ENCODE assay signal across 7 cellular contexts in genomic region chr5:132438931-132439330, GRCh38. TPM values are rescaled to one million over a fixed set of nuclear protein-coding genes. Genes with fewer than 3 reads are reported as not detected.
DNase-seq lines count a peak whose midpoint lies in the region; ATAC-seq, FAIRE-seq and TF ChIP-seq lines count a peak whose summit lies in the region.

No MANE protein-coding gene starts in this region.

- no peak for TF ChIP-seq EP300 in gastroesophageal sphincter (IDR thresholded peaks at IDR 0.05)

- H3K4me1 Mint-ChIP-seq in activated CD4-positive, alpha-beta memory T cell treated with anti-CD3 and anti-CD28 coated beads, Interleukin-2, amount 10 ng/mL, durations not matched to agents 7 days and 5 days, result peaks cover 85% of the 10 kb centered on the region

- POLR2A ChIA-PET in HEK293 (lab: Yijun Ruan, JAX), result no interaction called here
- POLR2A ChIA-PET in activated CD4-positive, alpha-beta memory T cell treated with anti-CD3 and anti-CD28 coated beads, Interleukin-2, amount 10 ng/mL, durations not matched to agents 7 days and 5 days (lab: Charles Lee), result interaction anchor here (0.6 to 7.1 kb wide), 9 partner anchors 9 to 51 kb away, joined by 3 to 85 read pairs (median 7); partner anchors contain the start of gene IRF1

- H3K4me3 ChIP-seq in HEK293 (ENCODE audit: low read depth, low read length) (no peak overlapping the region), gastroesophageal sphincter (no peak overlapping the region), small intestine (ENCODE audit: low read depth in 1 of 2, low read length in 2 of 2) (no peak overlapping the region)

- no peaks in the 10 kb centered on the region for H3K4me1 ChIP-seq in HEK293 (ENCODE audit: control insufficient read depth, insufficient read depth, low read length)
- peaks cover 26 to 99% (median 57%) of the 10 kb centered on the region in 3 donors for H3K4me1 ChIP-seq in gastroesophageal sphincter
- peaks cover 25 to 49% of the 10 kb centered on the region in 2 donors for H3K4me1 ChIP-seq in small intestine (ENCODE audit: control insufficient read depth in 2 of 2, insufficient read depth in 1 of 2, low read depth in 1 of 2, low read length in 1 of 2)

- no peaks in the 10 kb centered on the region for H3K27me3 ChIP-seq in gastroesophageal sphincter
- H3K27me3 ChIP-seq in small intestine (ENCODE audit: control insufficient read depth in 2 of 2, insufficient read depth in 2 of 2, low read length in 2 of 2), result no peaks in the 10 kb centered on the region

- no peaks in the 10 kb centered on the region for H3K9me3 Mint-ChIP-seq in activated CD4-positive, alpha-beta memory T cell treated with anti-CD3 and anti-CD28 coated beads, Interleukin-2, amount 10 ng/mL, durations not matched to agents 7 days and 5 days

- 47 to 80% methylated on average over 1 to 4 of the region's 4 CpGs for WGBS in gastroesophageal sphincter (ENCODE audit: low coverage in 1 of 2), 2 donors
- WGBS in small intestine, 3 donors, result 78 to 86% (median 80%) methylated on average over 4 of the region's 4 CpGs

- CTCF ChIA-PET in HEK293 (lab: Yijun Ruan, JAX), result interaction anchor here (0.8 to 2.4 kb wide), 5 partner anchors 15 to 67 kb away, joined by 3 to 6 read pairs (median 4); no protein-coding TSS in a partner anchor
- CTCF ChIA-PET in activated CD4-positive, alpha-beta memory T cell treated with anti-CD3 and anti-CD28 coated beads, Interleukin-2, amount 10 ng/mL, durations not matched to agents 7 days and 5 days (lab: Charles Lee), result interaction anchor here (0.8 to 5.3 kb wide), 9 partner anchors 9 to 57 kb away, joined by 3 to 44 read pairs (median 5); partner anchors contain the start of gene IRF1

- H3K9me3 ChIP-seq in HEK293 (ENCODE audit: control insufficient read depth, insufficient read depth, low read depth, low read length) (no peaks in the 10 kb centered on the region), gastroesophageal sphincter (no peaks in the 10 kb centered on the region), small intestine (ENCODE audit: control insufficient read depth, low read depth) (no peaks in the 10 kb centered on the region)

- no peak for FAIRE-seq in small intestine (lab: Jason Lieb, UNC)

- 0 out of 2 replicates have a peak, but pooled peaks have one; percentile 13 for TF ChIP-seq CTCF in HEK293 (tag by site-specific recombination; IDR thresholded peaks at IDR 0.05)
- no peak for TF ChIP-seq CTCF in gastroesophageal sphincter (IDR thresholded peaks at IDR 0.05)

- peak overlapping the region; percentile 74 for H3K27ac Mint-ChIP-seq in activated CD4-positive, alpha-beta memory T cell treated with anti-CD3 and anti-CD28 coated beads, Interleukin-2, amount 10 ng/mL, durations not matched to agents 7 days and 5 days

- no peak for TF ChIP-seq POLR2A in gastroesophageal sphincter (IDR thresholded peaks at IDR 0.05)

- H3K36me3 Mint-ChIP-seq in activated CD4-positive, alpha-beta memory T cell treated with anti-CD3 and anti-CD28 coated beads, Interleukin-2, amount 10 ng/mL, durations not matched to agents 7 days and 5 days (ENCODE audit: low read depth), result peaks cover 61% of the 10 kb centered on the region

- H3K4me3 Mint-ChIP-seq in activated CD4-positive, alpha-beta memory T cell treated with anti-CD3 and anti-CD28 coated beads, Interleukin-2, amount 10 ng/mL, durations not matched to agents 7 days and 5 days, result no peak overlapping the region

- H3K36me3 ChIP-seq in HEK293 (ENCODE audit: control insufficient read depth in 2 of 2, insufficient read depth in 1 of 2, low read length in 2 of 2), result no peaks in the 10 kb centered on the region
- H3K36me3 ChIP-seq in gastroesophageal sphincter, result no peaks in the 10 kb centered on the region
- H3K36me3 ChIP-seq in small intestine (ENCODE audit: control insufficient read depth in 2 of 2, insufficient read depth in 2 of 2, low read length in 2 of 2), result peaks cover 0 to 3% of the 10 kb centered on the region in 2 donors

- ATAC-seq in gastroesophageal sphincter (no peak), GM21360 (IDR thresholded peaks at IDR 0.05; ENCODE audit: unreplicated experiment) (no peak), HG03442 (IDR thresholded peaks at IDR 0.05; ENCODE audit: unreplicated experiment) (no peak)

- H3K27ac ChIP-seq in HEK293 (ENCODE audit: extremely low read depth, low read depth, low read length) (no peak overlapping the region), gastroesophageal sphincter (peak overlapping the region; percentile 66 to 82 (median 78)), small intestine (ENCODE audit: low read depth in 1 of 2, low read length in 1 of 2) (peak overlapping the region; percentile 73 to 87)

- no peak for DNase-seq in activated CD4-positive, alpha-beta memory T cell treated with anti-CD3 and anti-CD28 coated beads, Interleukin-2, amount 10 ng/mL, durations not matched to agents 7 days and 5 days
- DNase-seq in small intestine, result no peak
- no peak for DNase-seq in mucosa of gallbladder (ENCODE audit: low spot score)

- H3K27me3 Mint-ChIP-seq in activated CD4-positive, alpha-beta memory T cell treated with anti-CD3 and anti-CD28 coated beads, Interleukin-2, amount 10 ng/mL, durations not matched to agents 7 days and 5 days, result no peaks in the 10 kb centered on the region

TF ChIP-seq in HEK293, 187 proteins besides CTCF, POLR2A, EP300 and RAD21 (continues in another document):
- TF ChIP-seq ZNF335 (tag by site-specific recombination; conservative IDR thresholded peaks at IDR 0.05) (no peak), ZNF585B (tag by site-specific recombination; IDR thresholded peaks at IDR 0.05) (no peak), ZNF132 (tag by site-specific recombination; IDR thresholded peaks at IDR 0.05; ENCODE audit: borderline replicate concordance) (no peak), ZFP3 (tag by site-specific recombination; IDR thresholded peaks at IDR 0.05; ENCODE audit: low read depth) (no peak), ZNF350 (tag by site-specific recombination; IDR thresholded peaks at IDR 0.05) (no peak), SETDB1 (IDR thresholded peaks at IDR 0.05; ENCODE audit: insufficient read length, low read length) (no peak), ZNF248 (tag by site-specific recombination; IDR thresholded peaks at IDR 0.05) (no peak), ZNF362 (tag by site-specific recombination; IDR thresholded peaks at IDR 0.05) (no peak), ZNF449 (tag by site-specific recombination; IDR thresholded peaks at IDR 0.05) (no peak)
- TF ChIP-seq, protein P1, sequence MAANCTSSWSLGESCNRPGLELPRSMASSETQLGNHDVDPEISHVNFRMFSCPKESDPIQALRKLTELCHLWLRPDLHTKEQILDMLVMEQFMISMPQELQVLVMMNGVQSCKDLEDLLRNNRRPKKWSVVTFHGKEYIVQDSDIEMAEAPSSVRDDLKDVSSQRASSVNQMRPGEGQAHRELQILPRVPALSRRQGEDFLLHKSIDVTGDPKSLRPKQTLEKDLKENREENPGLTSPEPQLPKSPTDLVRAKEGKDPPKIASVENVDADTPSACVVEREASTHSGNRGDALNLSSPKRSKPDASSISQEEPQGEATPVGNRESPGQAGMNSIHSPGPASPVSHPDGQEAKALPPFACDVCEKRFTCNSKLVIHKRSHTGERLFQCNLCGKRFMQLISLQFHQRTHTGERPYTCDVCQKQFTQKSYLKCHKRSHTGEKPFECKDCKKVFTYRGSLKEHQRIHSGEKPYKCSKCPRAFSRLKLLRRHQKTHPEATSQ (tag by site-specific recombination; IDR thresholded peaks at IDR 0.05), result no peak

RNA-seq across cellular contexts. Expression of gene IRF1, which starts 51.6 kb away (rescaled TPM):
- 100 to 1,000 TPM; 231 to 239 TPM for total RNA-seq in activated CD4-positive, alpha-beta memory T cell treated with anti-CD3 and anti-CD28 coated beads, Interleukin-2, amount 10 ng/mL, durations not matched to agents 7 days and 5 days
- total RNA-seq in gastroesophageal sphincter (10 to 100 TPM; 10.9 to 74.3 (median 19.4) TPM), mucosa of gallbladder (38.3 TPM)
- 10 to 100 TPM; 51.7 to 64.1 (median 54.0) TPM for polyA plus RNA-seq in small intestine
